8 cellular contexts compared by ENCODE assay signal in the genomic region with DNA sequence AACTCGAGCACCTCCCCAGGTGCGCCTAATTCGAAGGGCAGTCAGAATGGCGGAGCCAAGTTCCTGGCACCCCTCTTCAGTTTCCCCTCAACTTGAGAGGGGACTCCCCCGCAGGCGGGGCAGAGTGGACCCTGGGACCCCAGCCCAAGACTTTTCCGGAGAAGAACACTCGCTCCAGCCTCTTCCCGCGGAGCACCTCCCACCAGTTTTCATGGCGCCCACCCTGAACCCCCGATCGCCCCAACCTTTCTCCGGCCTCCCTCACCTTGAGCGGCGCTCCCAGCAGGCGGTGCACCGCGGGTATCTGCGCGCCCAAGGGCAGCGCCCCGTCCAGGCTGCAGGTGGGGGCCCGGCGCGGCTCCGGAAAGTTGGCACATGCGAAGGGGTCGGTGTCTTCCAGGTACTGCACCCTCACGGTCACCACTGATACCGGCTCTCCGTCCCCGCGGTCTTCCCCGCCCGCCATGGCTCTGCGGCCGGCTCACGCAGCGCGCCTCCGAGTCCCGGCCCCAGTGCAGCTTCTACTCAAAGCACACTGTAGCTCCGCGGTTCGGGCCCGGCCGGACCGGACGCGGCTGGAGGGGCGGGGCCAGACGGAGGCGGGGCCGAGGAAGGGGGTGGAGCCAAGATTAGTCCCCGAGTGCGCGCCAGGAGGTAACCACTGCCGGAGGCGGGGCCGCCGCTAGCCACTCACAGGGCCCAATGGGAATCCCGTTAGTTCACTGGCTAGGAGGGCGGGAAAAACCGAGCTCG. TPM values are rescaled to one million over a fixed set of nuclear protein-coding genes. Genes with fewer than 3 reads are reported as not detected.
DNase-seq lines count a peak whose midpoint lies in the region; ATAC-seq, FAIRE-seq and TF ChIP-seq lines count a peak whose summit lies in the region.

A gene (minus strand): TSS at position 537 of the 753 bp plus-strand sequence. CDS start 71 bp downstream, at position 466.

- DNase-seq in EL: peak; percentile 97
- peak; percentile 91 for DNase-seq in H54 (ENCODE audit: insufficient read length, low spot score)
- DNase-seq in RWPE2 (ENCODE audit: low spot score): peak; percentile 99
- peak; percentile 94 for DNase-seq in fibroblast of gingiva (ENCODE audit: low read depth)
- peak; percentile 87 to 96 (median 90) for DNase-seq in naive thymus-derived CD8-positive, alpha-beta T cell
- peak; percentile 98 for DNase-seq in stimulated activated naive B cell treated with anti-CD40 and anti-IgM and Interleukin-4, amounts not matched to agents 10 μg/mL and 1 μg/mL and 100 μg/mL, for 72 hours

- H3K9me2 ChIP-seq in Loucy (replicated peaks; ENCODE audit: low read depth, low read length): no peaks in the 10 kb centered on the region

- peak within 1 kb of the TSS; percentile 83 for H3K9ac ChIP-seq in Loucy (ENCODE audit: low read depth, low read length, poor library complexity, severe bottlenecking)

- H3K27me3 ChIP-seq in Loucy (ENCODE audit: insufficient read depth, low read length, poor library complexity, severe bottlenecking): no peaks in the 10 kb centered on the region
- H3K27me3 ChIP-seq in RWPE2 (ENCODE audit: insufficient read depth, poor library complexity, severe bottlenecking): no peaks in the 10 kb centered on the region

- H3K9me3 ChIP-seq in Loucy (ENCODE audit: insufficient read depth, low read depth, low read length) (no peaks in the 10 kb centered on the region), RWPE2 (ENCODE audit: severe bottlenecking) (no peaks in the 10 kb centered on the region)

- H3K36me3 Mint-ChIP-seq in activated T-helper 17 cell treated with anti-CD3 and anti-CD28 coated beads, Interleukin-2, amount 50 U/mL, for 72 hours (ENCODE audit: low read depth): peaks cover 30% of the 10 kb centered on the region
- no peaks in the 10 kb centered on the region for H3K36me3 Mint-ChIP-seq in naive thymus-derived CD8-positive, alpha-beta T cell
- peaks cover 3 to 4% of the 10 kb centered on the region in 2 donors for H3K36me3 Mint-ChIP-seq in stimulated activated naive B cell treated with anti-CD40 and anti-IgM and Interleukin-4, amounts not matched to agents 10 μg/mL and 1 μg/mL and 100 μg/mL, for 72 hours

- H4K20me1 ChIP-seq in Loucy (ENCODE audit: insufficient read depth, low read length, poor library complexity, severe bottlenecking): peaks cover 19% of the 10 kb centered on the region

- no peaks in the 10 kb centered on the region for H3K36me3 ChIP-seq in Loucy (ENCODE audit: insufficient read depth, low read length)
- peaks cover 4% of the 10 kb centered on the region; the same call in 1 of the 2 replicates for H3K36me3 ChIP-seq in RWPE2 (ENCODE audit: low read depth)

- peak within 1 kb of the TSS; percentile 92 for H3K27ac ChIP-seq in RWPE2 (ENCODE audit: poor library complexity, severe bottlenecking)

- ATAC-seq in RWPE2 (ENCODE audit: low read depth): peak; percentile 58
- peak; percentile 71 for ATAC-seq in activated T-helper 17 cell treated with anti-CD3 and anti-CD28 coated beads, Interleukin-2, amount 50 U/mL, for 72 hours (replicated peaks)
- ATAC-seq in naive thymus-derived CD8-positive, alpha-beta T cell: peak; percentile 75 to 77
- peak; percentile 55 to 69 for ATAC-seq in stimulated activated naive B cell treated with anti-CD40 and anti-IgM and Interleukin-4, amounts not matched to agents 10 μg/mL and 1 μg/mL and 100 μg/mL, for 72 hours (replicated peaks)

- peaks cover 68% of the 10 kb centered on the region for H3K4me1 ChIP-seq in Loucy (ENCODE audit: insufficient read depth, low read length, poor library complexity, severe bottlenecking)
- peaks cover 43% of the 10 kb centered on the region for H3K4me1 ChIP-seq in RWPE2 (ENCODE audit: insufficient read depth, poor library complexity, severe bottlenecking)

- no peak for FAIRE-seq in H54 (lab: Jason Lieb, UNC)

- H3K4me1 Mint-ChIP-seq in activated T-helper 17 cell treated with anti-CD3 and anti-CD28 coated beads, Interleukin-2, amount 50 U/mL, for 72 hours: peaks cover 35% of the 10 kb centered on the region
- peaks cover 31 to 56% (median 52%) of the 10 kb centered on the region in 4 donors for H3K4me1 Mint-ChIP-seq in naive thymus-derived CD8-positive, alpha-beta T cell
- peaks cover 40 to 69% of the 10 kb centered on the region in 2 donors for H3K4me1 Mint-ChIP-seq in stimulated activated naive B cell treated with anti-CD40 and anti-IgM and Interleukin-4, amounts not matched to agents 10 μg/mL and 1 μg/mL and 100 μg/mL, for 72 hours

- peak within 1 kb of the TSS; percentile 99 for H3K4me3 Mint-ChIP-seq in activated T-helper 17 cell treated with anti-CD3 and anti-CD28 coated beads, Interleukin-2, amount 50 U/mL, for 72 hours
- peak within 1 kb of the TSS; percentile 87 to 98 (median 90) for H3K4me3 Mint-ChIP-seq in naive thymus-derived CD8-positive, alpha-beta T cell
- peak within 1 kb of the TSS; percentile 92 to 96 for H3K4me3 Mint-ChIP-seq in stimulated activated naive B cell treated with anti-CD40 and anti-IgM and Interleukin-4, amounts not matched to agents 10 μg/mL and 1 μg/mL and 100 μg/mL, for 72 hours

- peak within 1 kb of the TSS; percentile 94 for H3K27ac Mint-ChIP-seq in activated T-helper 17 cell treated with anti-CD3 and anti-CD28 coated beads, Interleukin-2, amount 50 U/mL, for 72 hours
- peak within 1 kb of the TSS; percentile 77 to 94 (median 87) for H3K27ac Mint-ChIP-seq in naive thymus-derived CD8-positive, alpha-beta T cell
- peak within 1 kb of the TSS; percentile 97 for H3K27ac Mint-ChIP-seq in stimulated activated naive B cell treated with anti-CD40 and anti-IgM and Interleukin-4, amounts not matched to agents 10 μg/mL and 1 μg/mL and 100 μg/mL, for 72 hours

- POLR2A ChIA-PET in naive thymus-derived CD8-positive, alpha-beta T cell (lab: Charles Lee): interaction anchor here (1.1 to 5.7 kb wide), 5 partner anchors 18 to 314 kb away, joined by 3 to 99 read pairs (median 3); a partner anchor contains a TSS

- H3K79me2 ChIP-seq in Loucy (ENCODE audit: insufficient read depth, low read length): peaks cover 36% of the 10 kb centered on the region; the same call in 1 of the 2 replicates

- no peak for TF ChIP-seq CTCF in Loucy (conservative IDR thresholded peaks at IDR 0.05; ENCODE audit: low read length)
- peak; percentile 7 for TF ChIP-seq CTCF in RWPE2 (IDR thresholded peaks at IDR 0.05; ENCODE audit: poor library complexity, severe bottlenecking)

- H2AFZ ChIP-seq in Loucy (ENCODE audit: low read length): peak within 1 kb of the TSS; percentile 86

- peak; percentile 68 for TF ChIP-seq POLR2A in H54 (IDR thresholded peaks at IDR 0.05; ENCODE audit: low read depth, low read length)

- H3K27me3 Mint-ChIP-seq in activated T-helper 17 cell treated with anti-CD3 and anti-CD28 coated beads, Interleukin-2, amount 50 U/mL, for 72 hours: peaks cover 3% of the 10 kb centered on the region
- peaks cover 0 to 11% (median 0%) of the 10 kb centered on the region in 5 donors for H3K27me3 Mint-ChIP-seq in naive thymus-derived CD8-positive, alpha-beta T cell
- peaks cover 20 to 24% of the 10 kb centered on the region in 2 donors for H3K27me3 Mint-ChIP-seq in stimulated activated naive B cell treated with anti-CD40 and anti-IgM and Interleukin-4, amounts not matched to agents 10 μg/mL and 1 μg/mL and 100 μg/mL, for 72 hours

- no peaks in the 10 kb centered on the region for H3K9me3 Mint-ChIP-seq in activated T-helper 17 cell treated with anti-CD3 and anti-CD28 coated beads, Interleukin-2, amount 50 U/mL, for 72 hours
- H3K9me3 Mint-ChIP-seq in naive thymus-derived CD8-positive, alpha-beta T cell: no peaks in the 10 kb centered on the region
- H3K9me3 Mint-ChIP-seq in stimulated activated naive B cell treated with anti-CD40 and anti-IgM and Interleukin-4, amounts not matched to agents 10 μg/mL and 1 μg/mL and 100 μg/mL, for 72 hours: no peaks in the 10 kb centered on the region

- peak within 1 kb of the TSS; percentile 88 for H3K4me3 ChIP-seq in Loucy (ENCODE audit: low read length, poor library complexity, severe bottlenecking)
- peak within 1 kb of the TSS; percentile 56 for H3K4me3 ChIP-seq in RWPE2 (ENCODE audit: severe bottlenecking)

- H3K4me2 ChIP-seq in Loucy (ENCODE audit: low read depth, low read length, poor library complexity, severe bottlenecking): peak within 1 kb of the TSS; percentile 99

- H3F3A ChIP-seq in Loucy (ENCODE audit: low read depth): peaks cover 8% of the 10 kb centered on the region

RNA-seq across cellular contexts. Expression of the gene that starts here (rescaled TPM):
- total RNA-seq in activated T-helper 17 cell treated with anti-CD3 and anti-CD28 coated beads, Interleukin-2, amount 50 U/mL, for 72 hours: 100 to 1,000 TPM; 104 to 145 TPM
- 10 to 100 TPM; 34.5 to 47.3 TPM for total RNA-seq in naive thymus-derived CD8-positive, alpha-beta T cell
- polyA plus RNA-seq in naive thymus-derived CD8-positive, alpha-beta T cell: 1 to 10 TPM; 1.6 to 3.0 (median 2.3) TPM

Comparison
In these comparisons a context has a peak if more than half of its experiments do, and no peak if none do; other contexts are left out.
1. Peak in every context shown above with its lines: DNase-seq, ATAC-seq, H3K4me3 ChIP-seq and H3K27ac ChIP-seq.